ENCODE assay signal across 14 cellular contexts in genomic region chr10:22656056-22656455, GRCh38. TPM values are rescaled to one million over a fixed set of nuclear protein-coding genes. Genes with fewer than 3 reads are reported as not detected.
DNase-seq lines count a peak whose midpoint lies in the region; ATAC-seq and TF ChIP-seq lines count a peak whose summit lies in the region.
"Had no signal": no experiment of that assay in that cellular context is flagged by ENCODE, and none has a peak within 500 bp of the region (broad histone marks: within the 10 kb centered on the region; RNA-seq: fewer than 3 reads in every experiment).

No MANE protein-coding gene starts in this region.

- no peaks in the 10 kb centered on the region for H3K27me3 Mint-ChIP-seq in activated T-cell treated with anti-CD3 and anti-CD28 coated beads, Interleukin-2, amount 50 U/mL, for 72 hours (ENCODE audit: low read depth)
- no peaks in the 10 kb centered on the region for H3K27me3 Mint-ChIP-seq in activated B cell treated with CpG ODN at 0.5 μM for 24 hours

- no peak overlapping the region for H3K4me2 ChIP-seq in hepatocyte
- H3K4me2 ChIP-seq: SK-N-SH had no signal

- ATAC-seq in activated T-cell treated with anti-CD3 and anti-CD28 coated beads, Interleukin-2, amount 50 U/mL, for 72 hours (replicated peaks in 1 of 2), result no peak
- no peak for ATAC-seq in activated B cell treated with CpG ODN at 0.5 μM for 24 hours (ENCODE audit: low read depth)

- H3K9me2 ChIP-seq in hepatocyte (replicated peaks; ENCODE audit: insufficient read depth), result no peaks in the 10 kb centered on the region
- H3K9me2 ChIP-seq: SK-N-SH had no signal

- POLR2A ChIA-PET in activated B cell treated with CpG ODN at 0.5 μM for 24 hours (lab: Charles Lee), result interaction anchor here (0.7 to 1.7 kb wide), 3 partner anchors 26 to 49 kb away, joined by 3 to 6 read pairs (median 3); no protein-coding TSS in a partner anchor

- peaks cover 1 to 4% of the 10 kb centered on the region in 2 donors for H3K36me3 Mint-ChIP-seq in activated T-cell treated with anti-CD3 and anti-CD28 coated beads, Interleukin-2, amount 50 U/mL, for 72 hours (ENCODE audit: insufficient read depth in 2 of 2)
- H3K36me3 Mint-ChIP-seq in activated B cell treated with CpG ODN at 0.5 μM for 24 hours (ENCODE audit: low read depth), result peaks cover 14% of the 10 kb centered on the region

- H3K4me3 Mint-ChIP-seq in activated T-cell treated with anti-CD3 and anti-CD28 coated beads, Interleukin-2, amount 50 U/mL, for 72 hours, result peak overlapping the region; percentile 71 to 91
- H3K4me3 Mint-ChIP-seq in activated B cell treated with CpG ODN at 0.5 μM for 24 hours, result no peak overlapping the region
- H3K4me3 Mint-ChIP-seq: endodermal cell had no signal

- no peaks in the 10 kb centered on the region for H3K9me3 ChIP-seq in hepatocyte (ENCODE audit: low read depth)
- H3K9me3 ChIP-seq: SK-N-SH had no signal

- H3K27me3 ChIP-seq in hepatocyte, result no peaks in the 10 kb centered on the region

- no peak for DNase-seq in activated T-cell treated with anti-CD3 and anti-CD28 coated beads, Interleukin-2, amount 50 U/mL, for 72 hours
- no peak for DNase-seq in activated T-cell treated with anti-CD3 and anti-CD28 coated beads, Interleukin-2, amount 50 U/mL, for 48 hours
- DNase-seq in activated B cell treated with CpG ODN at 0.5 μM for 24 hours (no peak), hepatocyte (ENCODE audit: low spot score) (no peak), substantia nigra (lab: John Stamatoyannopoulos, UW) (no peak), AG20443 (ENCODE audit: low spot score) (no peak), cerebellar cortex (ENCODE audit: low spot score) (no peak), RPMI8226 (no peak)
- DNase-seq: activated effector memory CD4-positive, alpha-beta T cell treated with Interleukin-2 at 50 U/mL for 16 hours; endodermal cell; NCI-H1436 treated with DMSO at 0.1 percent for 48 hours; occipital lobe; SK-N-SH; stimulated activated naive CD4-positive, alpha-beta T cell treated with Interleukin-2 at 50 U/mL for 16 hours had no signal

- CTCF ChIA-PET in activated B cell treated with CpG ODN at 0.5 μM for 24 hours (lab: Charles Lee), result interaction anchor here (1.1 kb wide), 1 partner anchor 51 kb away, joined by 3 read pairs; no protein-coding TSS in a partner anchor

- no peak for TF ChIP-seq CTCF in activated B cell treated with CpG ODN at 0.5 μM for 24 hours (IDR thresholded peaks at IDR 0.05)
- no peak for TF ChIP-seq CTCF in hepatocyte (IDR thresholded peaks at IDR 0.05; ENCODE audit: poor library complexity)

- peaks cover 5% of the 10 kb centered on the region for H3K4me1 ChIP-seq in hepatocyte (ENCODE audit: insufficient read depth)

- H3K9me3 Mint-ChIP-seq in activated T-cell treated with anti-CD3 and anti-CD28 coated beads, Interleukin-2, amount 50 U/mL, for 72 hours, result no peaks in the 10 kb centered on the region
- H3K9me3 Mint-ChIP-seq in activated B cell treated with CpG ODN at 0.5 μM for 24 hours, result no peaks in the 10 kb centered on the region
- H3K9me3 Mint-ChIP-seq: endodermal cell had no signal

- H3K36me3 ChIP-seq in hepatocyte (replicated peaks; ENCODE audit: insufficient read depth, low read depth), result no peaks in the 10 kb centered on the region

- no peak overlapping the region for H3K4me3 ChIP-seq in hepatocyte

- H3K79me2 ChIP-seq in hepatocyte, result peaks cover 34% of the 10 kb centered on the region

- peaks cover 99% of the 10 kb centered on the region for H3K4me1 Mint-ChIP-seq in activated T-cell treated with anti-CD3 and anti-CD28 coated beads, Interleukin-2, amount 50 U/mL, for 72 hours (ENCODE audit: low read depth)
- peaks cover 97% of the 10 kb centered on the region for H3K4me1 Mint-ChIP-seq in activated B cell treated with CpG ODN at 0.5 μM for 24 hours

- H2AFZ ChIP-seq in hepatocyte, result no peak overlapping the region

- intact Hi-C loops in activated B cell treated with CpG ODN at 0.5 μM for 24 hours (cut with micrococcal nuclease), result loop anchor here (5.0 kb wide), 1 partner anchor 331 kb away; no protein-coding TSS in a partner anchor

- peak overlapping the region; percentile 99 for H3K27ac Mint-ChIP-seq in activated T-cell treated with anti-CD3 and anti-CD28 coated beads, Interleukin-2, amount 50 U/mL, for 72 hours
- H3K27ac Mint-ChIP-seq in activated B cell treated with CpG ODN at 0.5 μM for 24 hours, result peak overlapping the region; percentile 69
- H3K27ac Mint-ChIP-seq: endodermal cell had no signal

- no peaks in the 10 kb centered on the region for H4K20me1 ChIP-seq in hepatocyte (ENCODE audit: insufficient read depth, poor library complexity, severe bottlenecking)

- WGBS in hepatocyte (ENCODE audit: low lambda C conversion rate, missing lambda C conversion rate), result 98% methylated on average over 7 of the region's 7 CpGs

- H3K27ac ChIP-seq in hepatocyte (peak overlapping the region; percentile 16), substantia nigra (ENCODE audit: low read depth, low read length, poor library complexity, severe bottlenecking) (peak overlapping the region; percentile 19)

RNA-seq across cellular contexts. Expression of gene PIP4K2A, which starts 58.3 kb away (rescaled TPM):
- 100 to 1,000 TPM; 104 to 138 TPM for total RNA-seq in activated T-cell treated with anti-CD3 and anti-CD28 coated beads, Interleukin-2, amount 50 U/mL, for 72 hours
- total RNA-seq in activated B cell treated with CpG ODN at 0.5 μM for 24 hours, result 94.6 and 102 TPM in 2 replicates
- total RNA-seq in hepatocyte, result 20.5 and 31.1 TPM in 2 replicates
- polyA plus RNA-seq in hepatocyte, result 15.1 and 16.5 TPM in 2 replicates
